10 cellular contexts compared by ENCODE assay signal in the genomic region with DNA sequence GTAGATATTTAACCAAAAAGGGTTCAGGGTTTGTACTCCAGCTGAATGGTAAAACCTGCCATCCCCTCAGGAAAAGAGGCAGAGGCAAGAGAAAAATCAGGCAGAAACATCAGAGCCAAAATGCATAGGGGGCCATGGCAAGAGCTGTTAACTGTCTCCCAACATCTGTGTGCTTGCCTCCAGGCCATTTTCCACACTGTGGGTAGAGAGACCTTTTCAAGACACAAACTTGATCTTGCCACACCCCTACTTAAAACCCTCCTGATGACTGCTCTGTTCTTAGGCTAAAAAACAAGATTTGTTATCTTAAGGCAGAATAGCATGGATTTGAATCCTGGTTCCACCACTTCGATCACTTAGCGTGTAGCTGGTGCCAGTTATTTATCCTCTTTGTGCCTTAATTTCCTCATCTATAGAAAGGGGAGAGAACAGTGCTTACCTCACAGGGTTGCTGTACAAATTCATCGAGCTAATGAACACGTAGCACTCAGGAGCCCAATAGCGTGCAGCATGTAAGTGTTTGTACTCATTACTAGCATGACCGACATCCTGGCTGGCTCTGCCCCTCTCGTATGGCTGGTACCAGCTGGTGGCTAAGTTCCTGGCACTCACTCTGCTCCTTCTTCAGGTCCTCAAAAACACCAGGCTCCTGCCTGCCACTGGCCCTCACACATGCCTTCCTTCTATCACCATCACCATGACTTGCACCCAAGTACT. TPM values are rescaled to one million over a fixed set of nuclear protein-coding genes. Genes with fewer than 3 reads are reported as not detected.
DNase-seq lines count a peak whose midpoint lies in the region; ATAC-seq and TF ChIP-seq lines count a peak whose summit lies in the region.
"Had no signal": no experiment of that assay in that cellular context is flagged by ENCODE, and none has a peak within 500 bp of the region (broad histone marks: within the 10 kb centered on the region; RNA-seq: fewer than 3 reads in every experiment).

No MANE protein-coding gene starts in this region.

- H3K27ac Mint-ChIP-seq in activated naive CD4-positive, alpha-beta T cell treated with anti-CD3 and anti-CD28 coated beads, Interleukin-2, amount 10 ng/mL, durations not matched to agents 7 days and 5 days = peak overlapping the region; percentile 25
- H3K27ac Mint-ChIP-seq in activated CD4-positive, alpha-beta memory T cell treated with anti-CD3 and anti-CD28 coated beads for 36 hours = peak overlapping the region; percentile 76
- H3K27ac Mint-ChIP-seq in type B pancreatic cell = peak overlapping the region; percentile 39

- peaks cover 95% of the 10 kb centered on the region for H4K20me1 ChIP-seq in hepatocyte (ENCODE audit: insufficient read depth, poor library complexity, severe bottlenecking)

- intact Hi-C loops in activated CD4-positive, alpha-beta memory T cell treated with anti-CD3 and anti-CD28 coated beads for 36 hours (cut with micrococcal nuclease) = no loop called here

- no peaks in the 10 kb centered on the region for H3K9me3 Mint-ChIP-seq in activated naive CD4-positive, alpha-beta T cell treated with anti-CD3 and anti-CD28 coated beads, Interleukin-2, amount 10 ng/mL, durations not matched to agents 7 days and 5 days
- no peaks in the 10 kb centered on the region for H3K9me3 Mint-ChIP-seq in activated CD4-positive, alpha-beta memory T cell treated with anti-CD3 and anti-CD28 coated beads for 36 hours
- no peaks in the 10 kb centered on the region for H3K9me3 Mint-ChIP-seq in type B pancreatic cell

- CTCF ChIA-PET in activated naive CD4-positive, alpha-beta T cell treated with anti-CD3 and anti-CD28 coated beads, Interleukin-2, amount 10 ng/mL, durations not matched to agents 7 days and 5 days (lab: Charles Lee) = no interaction called here
- CTCF ChIA-PET in activated CD4-positive, alpha-beta memory T cell treated with anti-CD3 and anti-CD28 coated beads for 36 hours (lab: Charles Lee) = interaction anchor here (0.6 to 2.1 kb wide), 6 partner anchors 25 to 57 kb away, joined by 3 to 5 read pairs (median 4); a partner anchor contains a TSS

- ATAC-seq in GM21447 (IDR thresholded peaks at IDR 0.05; ENCODE audit: unreplicated experiment) (no peak), HG02981 (IDR thresholded peaks at IDR 0.05; ENCODE audit: unreplicated experiment) (no peak)

- POLR2A ChIA-PET in activated CD4-positive, alpha-beta memory T cell treated with anti-CD3 and anti-CD28 coated beads for 36 hours (lab: Charles Lee) = interaction anchor here (1.0 to 1.5 kb wide), 2 partner anchors 20 to 23 kb away, joined by 5 to 8 read pairs; no protein-coding TSS in a partner anchor

- DNase-seq in activated naive CD4-positive, alpha-beta T cell treated with anti-CD3 and anti-CD28 coated beads, Interleukin-2, amount 10 ng/mL, durations not matched to agents 7 days and 5 days = no peak
- no peak for DNase-seq in activated naive CD4-positive, alpha-beta T cell (lab: John Stamatoyannopoulos, UW)
- no peak for DNase-seq in activated CD4-positive, alpha-beta memory T cell treated with anti-CD3 and anti-CD28 coated beads for 36 hours
- no peak for DNase-seq in hepatocyte (ENCODE audit: low spot score)
- DNase-seq in type B pancreatic cell (ENCODE audit: extremely low spot score, unreplicated experiment) = no peak
- no peak for DNase-seq in HT-29 (ENCODE audit: low spot score)
- DNase-seq: esophagus squamous epithelium had no signal

- TF ChIP-seq CTCF in hepatocyte (IDR thresholded peaks at IDR 0.05; ENCODE audit: poor library complexity) (no peak), type B pancreatic cell (conservative IDR thresholded peaks at IDR 0.05) (no peak)

- peaks cover 42% of the 10 kb centered on the region for H3K36me3 Mint-ChIP-seq in activated naive CD4-positive, alpha-beta T cell treated with anti-CD3 and anti-CD28 coated beads, Interleukin-2, amount 10 ng/mL, durations not matched to agents 7 days and 5 days
- H3K36me3 Mint-ChIP-seq in activated CD4-positive, alpha-beta memory T cell treated with anti-CD3 and anti-CD28 coated beads for 36 hours = peaks cover 34% of the 10 kb centered on the region
- H3K36me3 Mint-ChIP-seq in type B pancreatic cell = peaks cover 3% of the 10 kb centered on the region

- peaks cover 97% of the 10 kb centered on the region for H3K79me2 ChIP-seq in hepatocyte

- H3K9me3 ChIP-seq in hepatocyte (ENCODE audit: low read depth) = no peaks in the 10 kb centered on the region
- H3K9me3 ChIP-seq: esophagus squamous epithelium had no signal

- H3K4me1 Mint-ChIP-seq in activated naive CD4-positive, alpha-beta T cell treated with anti-CD3 and anti-CD28 coated beads, Interleukin-2, amount 10 ng/mL, durations not matched to agents 7 days and 5 days = peaks cover 66% of the 10 kb centered on the region
- peaks cover 75% of the 10 kb centered on the region for H3K4me1 Mint-ChIP-seq in activated CD4-positive, alpha-beta memory T cell treated with anti-CD3 and anti-CD28 coated beads for 36 hours (ENCODE audit: low read depth)
- H3K4me1 Mint-ChIP-seq in type B pancreatic cell (ENCODE audit: unreplicated experiment) = peaks cover 28% of the 10 kb centered on the region

- H2AFZ ChIP-seq in hepatocyte = no peak overlapping the region

- no peak overlapping the region for H3K4me3 ChIP-seq in hepatocyte
- H3K4me3 ChIP-seq: esophagus squamous epithelium had no signal

- 75% methylated on average over 7 of the region's 7 CpGs for WGBS in hepatocyte (ENCODE audit: low lambda C conversion rate, missing lambda C conversion rate)

- no peaks in the 10 kb centered on the region for H3K27me3 Mint-ChIP-seq in activated naive CD4-positive, alpha-beta T cell treated with anti-CD3 and anti-CD28 coated beads, Interleukin-2, amount 10 ng/mL, durations not matched to agents 7 days and 5 days
- H3K27me3 Mint-ChIP-seq in activated CD4-positive, alpha-beta memory T cell treated with anti-CD3 and anti-CD28 coated beads for 36 hours = no peaks in the 10 kb centered on the region
- no peaks in the 10 kb centered on the region for H3K27me3 Mint-ChIP-seq in type B pancreatic cell

- no peaks in the 10 kb centered on the region for H3K27me3 ChIP-seq in hepatocyte
- H3K27me3 ChIP-seq: esophagus squamous epithelium had no signal

- no peaks in the 10 kb centered on the region for H3K36me3 ChIP-seq in hepatocyte (replicated peaks; ENCODE audit: insufficient read depth, low read depth)
- H3K36me3 ChIP-seq: esophagus squamous epithelium had no signal

- H3K9me2 ChIP-seq in hepatocyte (replicated peaks; ENCODE audit: insufficient read depth) = no peaks in the 10 kb centered on the region

- no peak overlapping the region for H3K4me2 ChIP-seq in hepatocyte
- H3K4me2 ChIP-seq: KMS-11 had no signal

- H3K4me1 ChIP-seq in hepatocyte (ENCODE audit: insufficient read depth) = peaks cover 21% of the 10 kb centered on the region

- H3K27ac ChIP-seq in hepatocyte = peak overlapping the region; percentile 0
- H3K27ac ChIP-seq: KMS-11 had no signal

- H3K4me3 Mint-ChIP-seq in activated naive CD4-positive, alpha-beta T cell treated with anti-CD3 and anti-CD28 coated beads, Interleukin-2, amount 10 ng/mL, durations not matched to agents 7 days and 5 days = no peak overlapping the region
- no peak overlapping the region for H3K4me3 Mint-ChIP-seq in activated CD4-positive, alpha-beta memory T cell treated with anti-CD3 and anti-CD28 coated beads for 36 hours
- no peak overlapping the region for H3K4me3 Mint-ChIP-seq in type B pancreatic cell

RNA-seq across cellular contexts. Expression of a gene that starts 25.8 kb away (rescaled TPM):
- 100 to 1,000 TPM; 194 to 198 TPM for total RNA-seq in activated CD4-positive, alpha-beta memory T cell treated with anti-CD3 and anti-CD28 coated beads for 36 hours
- total RNA-seq in hepatocyte (154 and 163 TPM in 2 replicates), type B pancreatic cell (ENCODE audit: low replicate concordance) (64.9 and 80.1 TPM in 2 replicates)
- 152 and 157 TPM in 2 replicates for polyA plus RNA-seq in hepatocyte
- 30.9 and 38.0 TPM in 2 replicates for total RNA-seq in HT-29 (2014; rRNA removed; shearing (Covaris generic))

Comparison
In these comparisons a context has a peak if more than half of its experiments do, and no peak if none do; other contexts are left out.
1. H3K27ac Mint-ChIP-seq: peak in every context shown above with its lines; median percentile 76 in activated CD4-positive, alpha-beta memory T cell treated with anti-CD3 and anti-CD28 coated beads for 36 hours; 39 in type B pancreatic cell; 25 in activated naive CD4-positive, alpha-beta T cell treated with anti-CD3 and anti-CD28 coated beads, Interleukin-2, amount 10 ng/mL, durations not matched to agents 7 days and 5 days.